In genomic region chr6:106039836-106040592, GRCh38 we compare ENCODE assay signal across 28 cellular contexts. TPM values are rescaled to one million over a fixed set of nuclear protein-coding genes. Genes with fewer than 3 reads are reported as not detected.
DNase-seq lines count a peak whose midpoint lies in the region; ATAC-seq and TF ChIP-seq lines count a peak whose summit lies in the region.
"Had no signal": no experiment of that assay in that cellular context is flagged by ENCODE, and none has a peak within 500 bp of the region (broad histone marks: within the 10 kb centered on the region; RNA-seq: fewer than 3 reads in every experiment).

No MANE protein-coding gene starts in this region.

- peaks cover 27% of the 10 kb centered on the region for H3K9me3 Mint-ChIP-seq in endodermal cell

- H3K36me3 ChIP-seq in MG63 (no peaks in the 10 kb centered on the region), endodermal cell (ENCODE audit: control insufficient read depth, insufficient read depth, low read length) (peaks cover 44% of the 10 kb centered on the region), heart right ventricle (no peaks in the 10 kb centered on the region)
- H3K36me3 ChIP-seq: colonic mucosa, lower lobe of right lung, ovary, upper lobe of left lung had no signal

- TF ChIP-seq CTCF in endodermal cell (conservative IDR thresholded peaks at IDR 0.05) (no peak), heart right ventricle (IDR thresholded peaks at IDR 0.05) (no peak)

- H3K4me1 ChIP-seq in endodermal cell (ENCODE audit: control insufficient read depth, insufficient read depth, low read length) = peaks cover 9% of the 10 kb centered on the region
- no peaks in the 10 kb centered on the region for H3K4me1 ChIP-seq in heart right ventricle
- H3K4me1 ChIP-seq: body of pancreas, colonic mucosa, lower lobe of right lung, upper lobe of left lung had no signal

- DNase-seq in NCI-H748 (lab: John Stamatoyannopoulos, UW; ENCODE audit: unreplicated experiment) = peak; percentile 15
- no peak for DNase-seq in NCI-H748 treated with DMSO at 0.1 percent for 48 hours (lab: John Stamatoyannopoulos, UW)
- DNase-seq in MG63 = peak; percentile 9
- no peak for DNase-seq in endodermal cell
- no peak for DNase-seq in AG08396 (ENCODE audit: low spot score)
- DNase-seq in effector CD8-positive, alpha-beta T cell (lab: John Stamatoyannopoulos, UW) = no peak
- DNase-seq in heart right ventricle = no peak
- DNase-seq: activated CD4-positive, CD25-positive, alpha-beta regulatory T cell treated with anti-CD3 and anti-CD28 coated beads, Interleukin-2, amount 50 U/mL, for 72 hours; activated CD8-positive, alpha-beta memory T cell treated with anti-CD3 and anti-CD28 coated beads for 24 hours; activated T-cell treated with anti-CD3 and anti-CD28 coated beads, Interleukin-2, amount 50 U/mL, for 72 hours; body of pancreas; colonic mucosa; lower lobe of right lung; naive B cell; NCI-H1092; NCI-H2171 treated with DMSO at 0.1 percent for 48 hours; NCI-H69; ovary; stimulated activated CD4-positive, alpha-beta T cell treated with anti-CD3 and anti-CD28 coated beads, Interleukin-1b, Interleukin-23, amount 100 ng/mL, for 48 hours; stimulated activated naive CD8-positive, alpha-beta T cell treated with anti-CD3 and anti-CD28 coated beads, Interleukin-15, amount 100 ng/mL, for 72 hours; T-helper 9 cell; upper lobe of left lung had no signal

- H3K27me3 ChIP-seq in MG63 (no peaks in the 10 kb centered on the region), endodermal cell (ENCODE audit: control insufficient read depth, insufficient read depth, low read length, poor library complexity, severe bottlenecking) (no peaks in the 10 kb centered on the region), heart right ventricle (peaks cover 0 to 10% (median 0%) of the 10 kb centered on the region in 7 donors)
- H3K27me3 ChIP-seq: body of pancreas, colonic mucosa, hepatocyte, ovary, upper lobe of left lung had no signal

- ATAC-seq in GM19452 (IDR thresholded peaks at IDR 0.05; ENCODE audit: unreplicated experiment) = no peak
- ATAC-seq in heart right ventricle = no peak
- ATAC-seq: activated T-cell treated with anti-CD3 and anti-CD28 coated beads, Interleukin-2, amount 50 U/mL, for 72 hours; body of pancreas; lower lobe of right lung; stimulated activated naive CD8-positive, alpha-beta T cell treated with anti-CD3 and anti-CD28 coated beads, Interleukin-15, amount 100 ng/mL, for 72 hours had no signal

- H3K27ac ChIP-seq in endodermal cell (ENCODE audit: low read depth, low read length) = no peak overlapping the region
- no peak overlapping the region for H3K27ac ChIP-seq in heart right ventricle
- H3K27ac ChIP-seq: body of pancreas, colonic mucosa, hepatocyte, lower lobe of right lung, ovary, upper lobe of left lung had no signal

- H3K4me3 Mint-ChIP-seq in endodermal cell = no peak overlapping the region
- H3K4me3 Mint-ChIP-seq: activated naive CD8-positive, alpha-beta T cell; activated T-cell treated with anti-CD3 and anti-CD28 coated beads, Interleukin-2, amount 50 U/mL, for 72 hours; CD14-positive monocyte; IgD-negative memory B cell; naive B cell; stimulated activated naive CD8-positive, alpha-beta T cell treated with anti-CD3 and anti-CD28 coated beads, Interleukin-15, amount 100 ng/mL, for 72 hours had no signal

- no peak overlapping the region for H3K9ac ChIP-seq in endodermal cell (ENCODE audit: extremely low read depth, low read length, poor library complexity, severe bottlenecking)

- WGBS in endodermal cell (ENCODE audit: insufficient coverage in 1 of 2, insufficient read length in 1 of 2), 2 experiments = 66 to 76% methylated on average over 3 to 9 of the region's 9 CpGs
- 69 to 71% methylated on average over 9 of the region's 9 CpGs for WGBS in heart right ventricle, 2 donors

- peak overlapping the region; percentile 62 for H3K27ac Mint-ChIP-seq in endodermal cell
- H3K27ac Mint-ChIP-seq: activated naive CD8-positive, alpha-beta T cell; CD14-positive monocyte; IgD-negative memory B cell; naive B cell; stimulated activated naive CD8-positive, alpha-beta T cell treated with anti-CD3 and anti-CD28 coated beads, Interleukin-15, amount 100 ng/mL, for 72 hours had no signal

- no peaks in the 10 kb centered on the region for H3K27me3 Mint-ChIP-seq in endodermal cell (ENCODE audit: insufficient read depth)

- intact Hi-C loops in heart right ventricle (cut with DNase I) = no loop called here

- peaks cover 15% of the 10 kb centered on the region for H3K9me3 ChIP-seq in MG63
- peaks cover 32% of the 10 kb centered on the region for H3K9me3 ChIP-seq in endodermal cell (ENCODE audit: control insufficient read depth, low read length)
- H3K9me3 ChIP-seq in heart right ventricle = peaks cover 0 to 32% (median 6%) of the 10 kb centered on the region in 11 donors
- H3K9me3 ChIP-seq: body of pancreas, colonic mucosa, lower lobe of right lung, ovary had no signal

- H3K4me3 ChIP-seq in MG63 = no peak overlapping the region
- H3K4me3 ChIP-seq in endodermal cell (ENCODE audit: low read length) = peak overlapping the region; percentile 33
- H3K4me3 ChIP-seq in heart right ventricle = no peak overlapping the region
- H3K4me3 ChIP-seq: body of pancreas, colonic mucosa, hepatocyte, lower lobe of right lung, ovary, upper lobe of left lung had no signal

- peaks cover 47% of the 10 kb centered on the region for H3K36me3 Mint-ChIP-seq in endodermal cell (ENCODE audit: low read depth)
- H3K36me3 Mint-ChIP-seq: IgD-negative memory B cell had no signal

- H3K4me1 Mint-ChIP-seq in endodermal cell = peaks cover 43% of the 10 kb centered on the region
- H3K4me1 Mint-ChIP-seq: CD14-positive monocyte, IgD-negative memory B cell, naive B cell had no signal

RNA-seq across cellular contexts. Expression of gene PRDM1, which starts 46.1 kb away (rescaled TPM):
- not detected in 2 replicates for total RNA-seq in MG63 (2014; rRNA removed; shearing (Covaris generic); ENCODE audit: low replicate concordance)
- total RNA-seq in endodermal cell (10 to 100 TPM; 54.0 to 74.3 TPM), heart right ventricle (10 to 100 TPM in 1 of 10 donors, 1 to 10 TPM in 8, under 1 TPM in 1; 0.47 to 11.2 (median 2.1) TPM)
- polyA plus RNA-seq in endodermal cell (2013, experiment 1 of 2) = 6.9 TPM
- polyA plus RNA-seq in endodermal cell (2013, experiment 2 of 2) = 8.0 TPM
- polyA plus RNA-seq in heart right ventricle = under 1 TPM; 0.32 to 0.73 TPM
- total RNA-seq: A673 had no signal

Comparison
In these comparisons a context has a peak if more than half of its experiments do, and no peak if none do; other contexts are left out.
1. DNase-seq: peak in NCI-H748 (single experiment) and MG63 (single experiment); none in NCI-H748 treated with DMSO at 0.1 percent for 48 hours (single experiment), endodermal cell (single experiment), AG08396 (single experiment), effector CD8-positive, alpha-beta T cell (single experiment) and heart right ventricle (0 of 2).
2. RNA of gene PRDM1, which starts 46.1 kb away (total RNA-seq): 54.0 to 74.3 TPM in endodermal cell; 0.47 to 11.2 TPM in heart right ventricle and not detected in MG63; every median in the first group is over 4 times any median in the second.